Comparison of ENCODE assay signal across 22 cellular contexts in genomic region chr5:77449277-77449676, GRCh38. TPM values are rescaled to one million over a fixed set of nuclear protein-coding genes. Genes with fewer than 3 reads are reported as not detected.
A peak's percentile ranks its signal among the peaks of the same experiment; 100 is the strongest.
DNase-seq lines count a peak whose midpoint lies in the region; ATAC-seq and TF ChIP-seq lines count a peak whose summit lies in the region.
"Had no signal": no experiment of that assay in that cellular context is flagged by ENCODE, and none has a peak within 500 bp of the region (broad histone marks: within the 10 kb centered on the region; RNA-seq: fewer than 3 reads in every experiment).

No MANE protein-coding gene starts in this region.

- no peak overlapping the region for H2AFZ ChIP-seq in OCI-LY1 (ENCODE audit: low read length)
- H2AFZ ChIP-seq: PC-9 had no signal

- no peaks in the 10 kb centered on the region for H3K79me2 ChIP-seq in OCI-LY1 (ENCODE audit: insufficient read depth, low read length)

- DNase-seq in Kasumi-1 (lab: John Stamatoyannopoulos, UW) (peak; percentile 92 to 94), sciatic nerve (ENCODE audit: low spot score) (no peak), T-cell (no peak), SW480 (ENCODE audit: low spot score) (no peak), NCI-H2171 treated with DMSO at 0.1 percent for 48 hours (lab: John Stamatoyannopoulos, UW) (no peak)
- DNase-seq: activated CD4-positive, CD25-positive, alpha-beta regulatory T cell; activated effector memory CD4-positive, alpha-beta T cell treated with Interleukin-2 at 50 U/mL for 16 hours; colonic mucosa; DMS79 treated with DMSO at 0.1 percent for 48 hours; glutamatergic neuron; islet precursor cell; MM.1S; PC-9; sigmoid colon; stimulated activated CD4-positive, alpha-beta T cell treated with anti-CD3 and anti-CD28 coated beads, Interleukin-4, amount 100 ng/mL, for 1 hour; SW 1271 had no signal

- H3K9ac ChIP-seq in OCI-LY1 (ENCODE audit: low read length), result no peak overlapping the region

- peak overlapping the region; percentile 45 for H3K27ac ChIP-seq in OCI-LY1 (ENCODE audit: low read depth, low read length, poor library complexity, severe bottlenecking)
- H3K27ac ChIP-seq: colonic mucosa, neutrophil, PC-9, sigmoid colon had no signal

- no peaks in the 10 kb centered on the region for H3K27me3 ChIP-seq in OCI-LY1 (ENCODE audit: insufficient read depth, low read length)
- H3K27me3 ChIP-seq: BLaER1 treated with 17β-estradiol and CSF1 and Interleukin-3, amounts not matched to agents 10 nM and 100 nM; colonic mucosa; neutrophil; sigmoid colon had no signal

- H3K4me1 Mint-ChIP-seq in dendritic cell treated with granulocyte-macrophage colony-stimulating factor and Interleukin-4, amounts not matched to agents 40 ng/mL and 50 ng/mL, for 4 days (ENCODE audit: low read depth), result peaks cover 16% of the 10 kb centered on the region
- H3K4me1 Mint-ChIP-seq in T-cell, result no peaks in the 10 kb centered on the region

- H3K9me2 ChIP-seq in OCI-LY1 (ENCODE audit: low read depth, low read length), result no peaks in the 10 kb centered on the region

- no peaks in the 10 kb centered on the region for H3F3A ChIP-seq in OCI-LY1 (ENCODE audit: insufficient read depth, low read length)

- H3K36me3 Mint-ChIP-seq in dendritic cell treated with granulocyte-macrophage colony-stimulating factor and Interleukin-4, amounts not matched to agents 40 ng/mL and 50 ng/mL, for 4 days (ENCODE audit: low read depth), result peaks cover 89% of the 10 kb centered on the region
- peaks cover 79% of the 10 kb centered on the region for H3K36me3 Mint-ChIP-seq in T-cell

- peaks cover 44% of the 10 kb centered on the region for H3K36me3 ChIP-seq in OCI-LY1 (ENCODE audit: insufficient read depth, low read length)
- H3K36me3 ChIP-seq: colonic mucosa had no signal

- H3K9me3 Mint-ChIP-seq in dendritic cell treated with granulocyte-macrophage colony-stimulating factor and Interleukin-4, amounts not matched to agents 40 ng/mL and 50 ng/mL, for 4 days, result peaks cover 7% of the 10 kb centered on the region
- H3K9me3 Mint-ChIP-seq in T-cell, result peaks cover 0 to 5% (median 2%) of the 10 kb centered on the region in 3 donors

- no peaks in the 10 kb centered on the region for H3K27me3 Mint-ChIP-seq in dendritic cell treated with granulocyte-macrophage colony-stimulating factor and Interleukin-4, amounts not matched to agents 40 ng/mL and 50 ng/mL, for 4 days
- no peaks in the 10 kb centered on the region for H3K27me3 Mint-ChIP-seq in T-cell

- H3K27ac Mint-ChIP-seq in dendritic cell treated with granulocyte-macrophage colony-stimulating factor and Interleukin-4, amounts not matched to agents 40 ng/mL and 50 ng/mL, for 4 days, result peak overlapping the region; percentile 51
- no peak overlapping the region for H3K27ac Mint-ChIP-seq in T-cell
- H3K27ac Mint-ChIP-seq: mesothelial cell of epicardium had no signal

- POLR2A ChIA-PET in T-cell (lab: Charles Lee), result no interaction called here

- H3K9me3 ChIP-seq in OCI-LY1 (ENCODE audit: low read length), result no peaks in the 10 kb centered on the region
- H3K9me3 ChIP-seq: colonic mucosa, neutrophil, sigmoid colon, thoracic aorta had no signal

- no peak for TF ChIP-seq CTCF in OCI-LY1 (IDR thresholded peaks at IDR 0.05; ENCODE audit: low read length)

- CTCF ChIA-PET in T-cell (lab: Charles Lee), result no interaction called here

- no peaks in the 10 kb centered on the region for H4K20me1 ChIP-seq in OCI-LY1 (ENCODE audit: insufficient read depth, low read length)
- H4K20me1 ChIP-seq: BLaER1 treated with 17β-estradiol and CSF1 and Interleukin-3, amounts not matched to agents 10 nM and 100 nM had no signal

- no peak overlapping the region for H3K4me3 ChIP-seq in OCI-LY1 (ENCODE audit: low read depth, low read length, poor library complexity, severe bottlenecking)
- H3K4me3 ChIP-seq: BLaER1 treated with 17β-estradiol and CSF1 and Interleukin-3, amounts not matched to agents 10 nM and 100 nM; colonic mucosa; PC-9; sigmoid colon; thoracic aorta had no signal

- H3K4me1 ChIP-seq in OCI-LY1 (ENCODE audit: insufficient read depth, low read length, severe bottlenecking), result no peaks in the 10 kb centered on the region
- H3K4me1 ChIP-seq: colonic mucosa, sigmoid colon had no signal

- H3K4me2 ChIP-seq in OCI-LY1 (ENCODE audit: low read length), result no peak overlapping the region
- H3K4me2 ChIP-seq: PC-9 had no signal

- peak; percentile 73 for ATAC-seq in sciatic nerve
- no peak for ATAC-seq in T-cell (replicated peaks in 1 of 4)

- intact Hi-C loops in dendritic cell treated with granulocyte-macrophage colony-stimulating factor and Interleukin-4, amounts not matched to agents 40 ng/mL and 50 ng/mL, for 4 days (cut with micrococcal nuclease), result no loop called here
- intact Hi-C loops in sciatic nerve (cut with DNase I), result no loop called here

- no peak overlapping the region for H3K4me3 Mint-ChIP-seq in dendritic cell treated with granulocyte-macrophage colony-stimulating factor and Interleukin-4, amounts not matched to agents 40 ng/mL and 50 ng/mL, for 4 days
- H3K4me3 Mint-ChIP-seq in T-cell, result no peak overlapping the region
- H3K4me3 Mint-ChIP-seq: mesothelial cell of epicardium had no signal

RNA-seq across cellular contexts. Expression of gene WDR41, which starts 42.8 kb away (rescaled TPM):
- total RNA-seq in sciatic nerve, result 43.2 TPM
- 10 to 100 TPM in 3 of 5 donors, 1 to 10 TPM in 2; 8.3 to 13.5 (median 11.7) TPM for total RNA-seq in T-cell

Comparison
In these comparisons a context has a peak if more than half of its experiments do, and no peak if none do; other contexts are left out.
1. DNase-seq: peak in Kasumi-1 (2 of 2); none in sciatic nerve (single experiment), T-cell (0 of 34), SW480 (single experiment) and NCI-H2171 treated with DMSO at 0.1 percent for 48 hours (single experiment).